In genomic region chr6:56143796-56144195, GRCh38 we compare ENCODE assay signal across 29 cellular contexts.
"Had no signal": no experiment of that assay in that cellular context is flagged by ENCODE, and none has a peak within 500 bp of the region (broad histone marks: within the 10 kb centered on the region; RNA-seq: fewer than 3 reads in every experiment).

No MANE protein-coding gene starts in this region.

- H3K27ac Mint-ChIP-seq: activated CD4-positive, alpha-beta T cell treated with anti-CD3 and anti-CD28 coated beads for 36 hours; activated naive CD8-positive, alpha-beta T cell treated with anti-CD3 and anti-CD28 coated beads for 36 hours; activated T-helper 2 cell treated with anti-CD3 and anti-CD28 coated beads, Interferon-gamma antibody, Interleukin-2, Interleukin-4, amounts not matched to agents 10 μg/mL and 5 μg/mL and 100 μg/mL, durations not matched to agents 14 hours and 24 hours and 36 hours; dendritic cell treated with granulocyte-macrophage colony-stimulating factor and Interleukin-4, amounts not matched to agents 40 ng/mL and 50 ng/mL, for 4 days; immature natural killer cell; natural killer cell; T-helper 1 cell treated with Interleukin-12 subunit alpha and Interleukin-12 subunit beta and Interleukin-4 antibody, amounts not matched to agents 30 μg/mL and 1 μg/mL, for 36 hours had no signal

- H3K4me3 ChIP-seq: cardiac muscle cell, hepatocyte, left lung, lung, ovary, prostate gland, spleen, thoracic aorta, upper lobe of left lung had no signal

- H3K36me3 Mint-ChIP-seq: activated naive CD8-positive, alpha-beta T cell treated with anti-CD3 and anti-CD28 coated beads for 36 hours; immature natural killer cell had no signal

- ATAC-seq: activated CD4-positive, alpha-beta T cell treated with anti-CD3 and anti-CD28 coated beads for 36 hours; activated T-cell treated with anti-CD3 and anti-CD28 coated beads, Interleukin-2, amount 50 U/mL, for 4 hours; esophagus mucosa; left lung; natural killer cell; WTC11 had no signal

- H3K36me3 ChIP-seq: cardiac muscle cell, left lung, ovary, prostate gland, spleen, thoracic aorta, upper lobe of left lung had no signal

- DNase-seq: activated CD4-positive, alpha-beta T cell treated with anti-CD3 and anti-CD28 coated beads for 36 hours; activated CD4-positive, alpha-beta T cell treated with anti-CD3 and anti-CD28 coated beads, Interleukin-2, amount 50 U/mL, for 48 hours; activated CD8-positive, alpha-beta memory T cell treated with anti-CD3 and anti-CD28 coated beads, Interleukin-2, amount 50 U/mL, for 48 hours; activated naive CD4-positive, alpha-beta T cell; activated naive CD8-positive, alpha-beta T cell treated with anti-CD3 and anti-CD28 coated beads for 36 hours; activated T-cell treated with anti-CD3 and anti-CD28 coated beads, Interleukin-2, amount 50 U/mL, for 4 hours; amniotic stem cell; effector CD8-positive, alpha-beta T cell; glutamatergic neuron; immature natural killer cell; kidney glomerular epithelial cell; left lung; midbrain; natural killer cell; ovary; spleen; stimulated activated CD4-positive, alpha-beta T cell treated with anti-CD3 and anti-CD28 coated beads, Interleukin-4, amount 100 ng/mL, for 24 hours; stimulated activated naive CD4-positive, alpha-beta T cell treated with Interleukin-2 at 50 U/mL for 16 hours; upper lobe of left lung had no signal

- H3K79me2 ChIP-seq: hepatocyte had no signal

- H3K4me1 ChIP-seq: left lung, prostate gland, spleen, upper lobe of left lung had no signal

- H3K4me2 ChIP-seq: hepatocyte had no signal

- H2AFZ ChIP-seq: hepatocyte had no signal

- H3K9me3 ChIP-seq: ovary, prostate gland, thoracic aorta, upper lobe of left lung had no signal

- H3K27me3 ChIP-seq: cardiac muscle cell, hepatocyte, left lung, ovary, spleen, upper lobe of left lung had no signal

- H3K27ac ChIP-seq: cardiac muscle cell, hepatocyte, left lung, ovary, prostate gland, spleen, thoracic aorta, upper lobe of left lung had no signal
